In the genomic region with DNA sequence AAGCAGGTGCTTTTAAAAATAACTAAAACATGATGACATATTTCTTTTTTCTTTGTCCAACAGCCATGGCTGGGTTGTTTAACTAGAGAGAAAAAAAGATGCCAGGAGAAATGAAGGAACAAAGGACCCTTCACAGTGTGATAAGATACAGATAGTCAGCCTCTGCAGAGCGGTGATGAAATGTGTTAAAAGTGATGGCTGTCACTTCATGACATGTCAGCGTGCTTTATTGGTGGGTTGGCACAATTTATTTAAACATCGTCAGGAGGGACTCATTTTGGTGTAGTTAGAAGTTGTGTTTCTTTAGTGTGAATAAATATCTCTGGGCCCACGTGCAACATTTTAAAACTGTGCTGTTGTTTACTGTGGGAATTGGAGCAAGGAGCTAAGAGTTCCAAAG, we compare ENCODE assay signal across 27 cellular contexts.
"Had no signal": no experiment of that assay in that cellular context is flagged by ENCODE, and none has a peak within 500 bp of the region (broad histone marks: within the 10 kb centered on the region; RNA-seq: fewer than 3 reads in every experiment).

No MANE protein-coding gene starts in this region.

- H3K36me3 Mint-ChIP-seq: activated naive CD8-positive, alpha-beta T cell treated with anti-CD3 and anti-CD28 coated beads, Interleukin-2, amount 10 ng/mL, durations not matched to agents 7 days and 5 days; brain had no signal

- H3K9me3 ChIP-seq: ascending aorta, breast epithelium, esophagus muscularis mucosa, gastrocnemius medialis had no signal

- H3K27me3 ChIP-seq: ascending aorta, breast epithelium, esophagus muscularis mucosa, foreskin keratinocyte, gastrocnemius medialis had no signal

- H3K9me3 Mint-ChIP-seq: activated B cell treated with CpG ODN at 0.5 μM for 24 hours; activated T-cell treated with anti-CD3 and anti-CD28 coated beads, Interleukin-2, amount 50 U/mL, for 24 hours; central memory CD8-positive, alpha-beta T cell had no signal

- H3K27ac Mint-ChIP-seq: activated B cell treated with CpG ODN at 0.5 μM for 24 hours; activated CD4-positive, alpha-beta memory T cell treated with anti-CD3 and anti-CD28 coated beads, Interleukin-2, amount 10 ng/mL, durations not matched to agents 7 days and 5 days; activated naive CD4-positive, alpha-beta T cell treated with anti-CD3 and anti-CD28 coated beads, Interleukin-2, amount 10 ng/mL, durations not matched to agents 7 days and 5 days; activated naive CD4-positive, alpha-beta T cell treated with anti-CD3 and anti-CD28 coated beads, Interleukin-2, amount 50 U/mL, for 72 hours; activated naive CD8-positive, alpha-beta T cell treated with anti-CD3 and anti-CD28 coated beads, Interleukin-2, amount 10 ng/mL, durations not matched to agents 7 days and 5 days; activated T-cell treated with anti-CD3 and anti-CD28 coated beads, Interleukin-2, amount 50 U/mL, for 24 hours; activated T-cell treated with anti-CD3 and anti-CD28 coated beads, Interleukin-2, amount 50 U/mL, for 72 hours; effector memory CD8-positive, alpha-beta T cell had no signal

- H3K27me3 Mint-ChIP-seq: activated B cell treated with CpG ODN at 0.5 μM for 24 hours; activated CD4-positive, alpha-beta memory T cell treated with anti-CD3 and anti-CD28 coated beads, Interleukin-2, amount 10 ng/mL, durations not matched to agents 7 days and 5 days; activated naive CD4-positive, alpha-beta T cell treated with anti-CD3 and anti-CD28 coated beads, Interleukin-2, amount 10 ng/mL, durations not matched to agents 7 days and 5 days; activated naive CD8-positive, alpha-beta T cell treated with anti-CD3 and anti-CD28 coated beads, Interleukin-2, amount 10 ng/mL, durations not matched to agents 7 days and 5 days; activated T-cell treated with anti-CD3 and anti-CD28 coated beads, Interleukin-2, amount 50 U/mL, for 24 hours; brain; central memory CD8-positive, alpha-beta T cell; effector memory CD8-positive, alpha-beta T cell had no signal

- DNase-seq: activated B cell treated with CpG ODN at 0.5 μM for 24 hours; activated CD4-positive, alpha-beta memory T cell treated with anti-CD3 and anti-CD28 coated beads, Interleukin-2, amount 10 ng/mL, durations not matched to agents 7 days and 5 days; activated CD4-positive, alpha-beta T cell treated with anti-CD3 and anti-CD28 coated beads for 48 hours; activated CD8-positive, alpha-beta memory T cell treated with anti-CD3 and anti-CD28 coated beads, Interleukin-2, amount 50 U/mL, for 48 hours; activated gamma-delta T cell; activated naive CD4-positive, alpha-beta T cell; activated naive CD4-positive, alpha-beta T cell treated with anti-CD3 and anti-CD28 coated beads, Interleukin-2, amount 10 ng/mL, durations not matched to agents 7 days and 5 days; activated naive CD8-positive, alpha-beta T cell treated with anti-CD3 and anti-CD28 coated beads, Interleukin-2, amount 10 ng/mL, durations not matched to agents 7 days and 5 days; activated T-cell treated with anti-CD3 and anti-CD28 coated beads for 4 hours; activated T-cell treated with anti-CD3 and anti-CD28 coated beads, Interleukin-2, amount 50 U/mL, for 24 hours; activated T-cell treated with anti-CD3 and anti-CD28 coated beads, Interleukin-2, amount 50 U/mL, for 72 hours; cortex of kidney; dermis blood vessel endothelial cell; effector CD4-positive, alpha-beta T cell; effector memory CD8-positive, alpha-beta T cell; erythroblast; foreskin keratinocyte; gastrocnemius medialis; T-helper 2 cell had no signal

- H3K4me3 ChIP-seq: ascending aorta, breast epithelium, esophagus muscularis mucosa, gastrocnemius medialis had no signal

- ATAC-seq: activated CD4-positive, CD25-positive, alpha-beta regulatory T cell treated with anti-CD3 and anti-CD28 coated beads, Interleukin-2, amount 50 U/mL, for 24 hours; activated naive CD4-positive, alpha-beta T cell treated with anti-CD3 and anti-CD28 coated beads, Interleukin-2, amount 50 U/mL, for 72 hours; activated T-cell treated with anti-CD3 and anti-CD28 coated beads, Interleukin-2, amount 50 U/mL, for 72 hours; effector memory CD8-positive, alpha-beta T cell; foreskin keratinocyte; gastrocnemius medialis had no signal

- H3K27ac ChIP-seq: ascending aorta, breast epithelium, esophagus muscularis mucosa, foreskin keratinocyte, gastrocnemius medialis, VCaP had no signal

- H3K36me3 ChIP-seq: ascending aorta, breast epithelium, esophagus muscularis mucosa, gastrocnemius medialis had no signal

- H3K4me3 Mint-ChIP-seq: activated B cell treated with CpG ODN at 0.5 μM for 24 hours; activated CD4-positive, alpha-beta memory T cell treated with anti-CD3 and anti-CD28 coated beads, Interleukin-2, amount 10 ng/mL, durations not matched to agents 7 days and 5 days; activated naive CD4-positive, alpha-beta T cell treated with anti-CD3 and anti-CD28 coated beads, Interleukin-2, amount 10 ng/mL, durations not matched to agents 7 days and 5 days; activated naive CD8-positive, alpha-beta T cell treated with anti-CD3 and anti-CD28 coated beads, Interleukin-2, amount 10 ng/mL, durations not matched to agents 7 days and 5 days; activated T-cell treated with anti-CD3 and anti-CD28 coated beads, Interleukin-2, amount 50 U/mL, for 24 hours; activated T-cell treated with anti-CD3 and anti-CD28 coated beads, Interleukin-2, amount 50 U/mL, for 72 hours; brain; central memory CD8-positive, alpha-beta T cell; effector memory CD8-positive, alpha-beta T cell had no signal
